Comparison of ENCODE assay signal across 1 cellular context in the genomic region with DNA sequence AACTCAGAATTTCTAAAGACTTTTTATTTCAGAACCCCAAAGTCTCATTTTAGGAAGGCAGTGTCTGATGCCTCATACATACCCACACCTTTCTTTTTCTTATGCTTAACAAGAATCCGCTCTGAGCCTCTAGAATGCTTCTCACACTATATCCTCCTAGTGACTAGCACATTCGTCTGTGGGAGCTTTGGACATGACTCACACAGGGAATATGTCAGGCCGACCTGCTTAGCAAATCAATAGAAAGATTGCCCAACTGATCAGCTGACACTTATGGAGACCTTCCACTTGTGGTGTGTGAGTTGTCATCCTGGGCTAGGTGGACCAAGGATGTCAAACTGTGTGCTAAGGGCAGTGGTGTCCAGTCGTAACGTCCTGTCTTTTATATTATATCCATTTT.
TF ChIP-seq lines count a peak whose summit lies in the region.

No MANE protein-coding gene starts in this region.

TF ChIP-seq in A549, 52 proteins besides CTCF, POLR2A, EP300 and RAD21:
- TF ChIP-seq, protein P1, sequence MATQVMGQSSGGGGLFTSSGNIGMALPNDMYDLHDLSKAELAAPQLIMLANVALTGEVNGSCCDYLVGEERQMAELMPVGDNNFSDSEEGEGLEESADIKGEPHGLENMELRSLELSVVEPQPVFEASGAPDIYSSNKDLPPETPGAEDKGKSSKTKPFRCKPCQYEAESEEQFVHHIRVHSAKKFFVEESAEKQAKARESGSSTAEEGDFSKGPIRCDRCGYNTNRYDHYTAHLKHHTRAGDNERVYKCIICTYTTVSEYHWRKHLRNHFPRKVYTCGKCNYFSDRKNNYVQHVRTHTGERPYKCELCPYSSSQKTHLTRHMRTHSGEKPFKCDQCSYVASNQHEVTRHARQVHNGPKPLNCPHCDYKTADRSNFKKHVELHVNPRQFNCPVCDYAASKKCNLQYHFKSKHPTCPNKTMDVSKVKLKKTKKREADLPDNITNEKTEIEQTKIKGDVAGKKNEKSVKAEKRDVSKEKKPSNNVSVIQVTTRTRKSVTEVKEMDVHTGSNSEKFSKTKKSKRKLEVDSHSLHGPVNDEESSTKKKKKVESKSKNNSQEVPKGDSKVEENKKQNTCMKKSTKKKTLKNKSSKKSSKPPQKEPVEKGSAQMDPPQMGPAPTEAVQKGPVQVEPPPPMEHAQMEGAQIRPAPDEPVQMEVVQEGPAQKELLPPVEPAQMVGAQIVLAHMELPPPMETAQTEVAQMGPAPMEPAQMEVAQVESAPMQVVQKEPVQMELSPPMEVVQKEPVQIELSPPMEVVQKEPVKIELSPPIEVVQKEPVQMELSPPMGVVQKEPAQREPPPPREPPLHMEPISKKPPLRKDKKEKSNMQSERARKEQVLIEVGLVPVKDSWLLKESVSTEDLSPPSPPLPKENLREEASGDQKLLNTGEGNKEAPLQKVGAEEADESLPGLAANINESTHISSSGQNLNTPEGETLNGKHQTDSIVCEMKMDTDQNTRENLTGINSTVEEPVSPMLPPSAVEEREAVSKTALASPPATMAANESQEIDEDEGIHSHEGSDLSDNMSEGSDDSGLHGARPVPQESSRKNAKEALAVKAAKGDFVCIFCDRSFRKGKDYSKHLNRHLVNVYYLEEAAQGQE (IDR thresholded peaks at IDR 0.05): no peak
- TF ChIP-seq, protein P2, sequence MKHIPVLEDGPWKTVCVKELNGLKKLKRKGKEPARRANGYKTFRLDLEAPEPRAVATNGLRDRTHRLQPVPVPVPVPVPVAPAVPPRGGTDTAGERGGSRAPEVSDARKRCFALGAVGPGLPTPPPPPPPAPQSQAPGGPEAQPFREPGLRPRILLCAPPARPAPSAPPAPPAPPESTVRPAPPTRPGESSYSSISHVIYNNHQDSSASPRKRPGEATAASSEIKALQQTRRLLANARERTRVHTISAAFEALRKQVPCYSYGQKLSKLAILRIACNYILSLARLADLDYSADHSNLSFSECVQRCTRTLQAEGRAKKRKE (CRISPR knock-in tag; IDR thresholded peaks at IDR 0.05; ENCODE audit: low read depth): no peak
- no peak for TF ChIP-seq TFCP2L1 (CRISPR knock-in tag; IDR thresholded peaks at IDR 0.05)
- TF ChIP-seq CBX2 (IDR thresholded peaks at IDR 0.05; ENCODE audit: borderline replicate concordance, low read depth): no peak
- no peak for TF ChIP-seq NFE2L2 (conservative IDR thresholded peaks at IDR 0.05; ENCODE audit: low read length)
- TF ChIP-seq ZFP36 (IDR thresholded peaks at IDR 0.05; ENCODE audit: borderline replicate concordance, partially characterized antibody): no peak
- TF ChIP-seq ESRRA (IDR thresholded peaks at IDR 0.05; ENCODE audit: borderline replicate concordance, low read length): no peak
- no peak for TF ChIP-seq FOSL2 (IDR thresholded peaks at IDR 0.05)
- peak; percentile 16; the same call in 1 of the 2 replicates for TF ChIP-seq FOSL2 (CRISPR knock-in tag; IDR thresholded peaks at IDR 0.05)
- 0 out of 4 replicates have a peak, but pooled peaks of 1 of the 2 experiments have one; percentile 12 for TF ChIP-seq CEBPB (IDR thresholded peaks at IDR 0.05)
- no peak for TF ChIP-seq KDM1A (IDR thresholded peaks at IDR 0.05; ENCODE audit: low read depth)
- no peak for TF ChIP-seq EHMT2 (IDR thresholded peaks at IDR 0.05; ENCODE audit: low read depth)
- TF ChIP-seq NPAS2 (CRISPR knock-in tag; IDR thresholded peaks at IDR 0.05; ENCODE audit: borderline replicate concordance): no peak
